In the genomic region with DNA sequence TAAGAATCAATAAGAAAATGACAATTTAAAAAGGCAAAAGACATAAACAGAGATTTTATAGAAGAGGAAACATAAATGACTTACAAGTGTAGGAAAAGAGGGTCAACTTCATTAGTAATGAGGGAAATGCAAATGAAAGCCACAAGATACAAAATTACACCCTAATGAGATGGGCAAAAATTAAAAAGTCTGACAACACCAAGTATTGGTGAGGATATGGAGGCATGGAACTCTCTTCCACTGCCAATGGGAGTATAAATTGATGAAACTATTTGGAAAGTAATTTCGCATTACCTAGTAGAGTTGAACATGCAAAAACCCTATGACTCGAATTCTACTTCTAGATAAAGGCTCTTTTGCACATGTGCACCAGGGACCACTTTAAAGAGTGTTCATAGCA, we compare ENCODE assay signal across 8 cellular contexts.
"Had no signal": no experiment of that assay in that cellular context is flagged by ENCODE, and none has a peak within 500 bp of the region (broad histone marks: within the 10 kb centered on the region; RNA-seq: fewer than 3 reads in every experiment).

No MANE protein-coding gene starts in this region.

- H3K4me3 ChIP-seq: GM12878 had no signal

- FAIRE-seq: G401.6, GM12878, GM12891, GM12892, GM18507, GM19239 had no signal

- DNase-seq: GDM1, GF-D8 had no signal
